1 cellular context compared by ENCODE assay signal in the genomic region with DNA sequence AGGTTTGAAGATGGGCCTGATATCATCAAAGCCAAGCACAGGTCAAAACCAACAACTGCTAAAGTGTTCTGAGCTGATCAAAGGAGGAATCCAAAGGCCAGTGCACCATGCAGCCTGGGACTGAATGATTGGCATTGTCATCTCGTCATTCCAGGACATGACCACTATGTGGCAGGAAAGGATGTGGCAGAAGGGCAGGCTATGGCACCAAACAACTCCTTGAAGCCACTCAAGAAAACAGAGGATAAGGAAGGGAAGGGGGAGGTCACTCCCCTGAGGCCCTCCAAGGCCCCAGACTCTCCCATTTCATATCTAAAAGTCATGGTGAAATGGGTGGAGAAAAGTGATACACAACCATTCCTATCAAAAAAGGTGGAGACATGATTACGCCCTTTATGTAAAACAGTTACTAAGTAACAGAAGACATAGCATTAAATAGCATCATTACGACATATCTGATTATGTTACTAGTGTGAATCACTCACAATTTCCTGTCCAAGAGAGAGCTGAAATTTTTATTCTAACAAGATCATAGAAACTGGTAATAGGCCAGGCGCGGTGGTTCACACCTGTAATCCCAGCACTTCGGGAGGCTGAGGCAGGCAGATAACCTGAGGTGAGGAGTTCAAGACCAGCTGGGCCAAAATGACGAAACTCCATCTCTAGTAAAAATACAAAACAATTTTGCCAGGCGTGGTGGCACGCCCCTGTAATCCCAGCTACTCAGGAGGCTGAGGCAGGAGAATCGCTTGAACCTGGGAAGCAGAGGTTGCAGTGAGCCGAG.
TF ChIP-seq lines count a peak whose summit lies in the region.

No MANE protein-coding gene starts in this region.

TF ChIP-seq in SK-N-SH, 30 proteins besides CTCF, POLR2A, EP300 and RAD21 (continued from another document):
- TF ChIP-seq, protein P1, sequence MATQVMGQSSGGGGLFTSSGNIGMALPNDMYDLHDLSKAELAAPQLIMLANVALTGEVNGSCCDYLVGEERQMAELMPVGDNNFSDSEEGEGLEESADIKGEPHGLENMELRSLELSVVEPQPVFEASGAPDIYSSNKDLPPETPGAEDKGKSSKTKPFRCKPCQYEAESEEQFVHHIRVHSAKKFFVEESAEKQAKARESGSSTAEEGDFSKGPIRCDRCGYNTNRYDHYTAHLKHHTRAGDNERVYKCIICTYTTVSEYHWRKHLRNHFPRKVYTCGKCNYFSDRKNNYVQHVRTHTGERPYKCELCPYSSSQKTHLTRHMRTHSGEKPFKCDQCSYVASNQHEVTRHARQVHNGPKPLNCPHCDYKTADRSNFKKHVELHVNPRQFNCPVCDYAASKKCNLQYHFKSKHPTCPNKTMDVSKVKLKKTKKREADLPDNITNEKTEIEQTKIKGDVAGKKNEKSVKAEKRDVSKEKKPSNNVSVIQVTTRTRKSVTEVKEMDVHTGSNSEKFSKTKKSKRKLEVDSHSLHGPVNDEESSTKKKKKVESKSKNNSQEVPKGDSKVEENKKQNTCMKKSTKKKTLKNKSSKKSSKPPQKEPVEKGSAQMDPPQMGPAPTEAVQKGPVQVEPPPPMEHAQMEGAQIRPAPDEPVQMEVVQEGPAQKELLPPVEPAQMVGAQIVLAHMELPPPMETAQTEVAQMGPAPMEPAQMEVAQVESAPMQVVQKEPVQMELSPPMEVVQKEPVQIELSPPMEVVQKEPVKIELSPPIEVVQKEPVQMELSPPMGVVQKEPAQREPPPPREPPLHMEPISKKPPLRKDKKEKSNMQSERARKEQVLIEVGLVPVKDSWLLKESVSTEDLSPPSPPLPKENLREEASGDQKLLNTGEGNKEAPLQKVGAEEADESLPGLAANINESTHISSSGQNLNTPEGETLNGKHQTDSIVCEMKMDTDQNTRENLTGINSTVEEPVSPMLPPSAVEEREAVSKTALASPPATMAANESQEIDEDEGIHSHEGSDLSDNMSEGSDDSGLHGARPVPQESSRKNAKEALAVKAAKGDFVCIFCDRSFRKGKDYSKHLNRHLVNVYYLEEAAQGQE (IDR thresholded peaks at IDR 0.05; ENCODE audit: low read depth, low read length) = no peak
- TF ChIP-seq GATA2 (CRISPR knock-in tag; IDR thresholded peaks at IDR 0.05) (no peak), TCF12 (IDR thresholded peaks at IDR 0.05) (0 out of 2 replicates have a peak, but pooled peaks have one; percentile 23), JUND (IDR thresholded peaks at IDR 0.05) (peak; percentile 44; the same call in 1 of the 2 replicates), MEF2A (IDR thresholded peaks at IDR 0.05; ENCODE audit: borderline replicate concordance, low read depth) (no peak), EZH2phosphoT487 (IDR thresholded peaks at IDR 0.05; ENCODE audit: borderline replicate concordance, low read depth) (no peak), FOXJ3 (CRISPR knock-in tag; IDR thresholded peaks at IDR 0.05) (no peak), NRF1 (IDR thresholded peaks at IDR 0.05; ENCODE audit: low read depth, low read length) (no peak), RCOR1 (IDR thresholded peaks at IDR 0.05; ENCODE audit: low read length) (no peak), SIN3A (IDR thresholded peaks at IDR 0.05; ENCODE audit: borderline replicate concordance, low read depth, low read length) (no peak), ELF1 (IDR thresholded peaks at IDR 0.05) (no peak), TAF1 (IDR thresholded peaks at IDR 0.05; ENCODE audit: borderline replicate concordance, low read depth, low read length) (no peak), GABPA (IDR thresholded peaks at IDR 0.05; ENCODE audit: low read depth) (no peak), FOXM1 (IDR thresholded peaks at IDR 0.05; ENCODE audit: low read depth) (no peak), TEAD4 (IDR thresholded peaks at IDR 0.05; ENCODE audit: borderline replicate concordance, insufficient read depth) (no peak), YY1 (IDR thresholded peaks at IDR 0.05; ENCODE audit: low read depth) (no peak), CHD2 (IDR thresholded peaks at IDR 0.05; ENCODE audit: low read length, partially characterized antibody) (no peak)
- TF ChIP-seq, protein P2, sequence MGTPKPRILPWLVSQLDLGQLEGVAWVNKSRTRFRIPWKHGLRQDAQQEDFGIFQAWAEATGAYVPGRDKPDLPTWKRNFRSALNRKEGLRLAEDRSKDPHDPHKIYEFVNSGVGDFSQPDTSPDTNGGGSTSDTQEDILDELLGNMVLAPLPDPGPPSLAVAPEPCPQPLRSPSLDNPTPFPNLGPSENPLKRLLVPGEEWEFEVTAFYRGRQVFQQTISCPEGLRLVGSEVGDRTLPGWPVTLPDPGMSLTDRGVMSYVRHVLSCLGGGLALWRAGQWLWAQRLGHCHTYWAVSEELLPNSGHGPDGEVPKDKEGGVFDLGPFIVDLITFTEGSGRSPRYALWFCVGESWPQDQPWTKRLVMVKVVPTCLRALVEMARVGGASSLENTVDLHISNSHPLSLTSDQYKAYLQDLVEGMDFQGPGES (IDR thresholded peaks at IDR 0.05; ENCODE audit: low read depth, low read length) = no peak
- TF ChIP-seq, protein P3, sequence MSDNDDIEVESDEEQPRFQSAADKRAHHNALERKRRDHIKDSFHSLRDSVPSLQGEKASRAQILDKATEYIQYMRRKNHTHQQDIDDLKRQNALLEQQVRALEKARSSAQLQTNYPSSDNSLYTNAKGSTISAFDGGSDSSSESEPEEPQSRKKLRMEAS (IDR thresholded peaks at IDR 0.05; ENCODE audit: low read depth) = no peak
- TF ChIP-seq, protein P4, sequence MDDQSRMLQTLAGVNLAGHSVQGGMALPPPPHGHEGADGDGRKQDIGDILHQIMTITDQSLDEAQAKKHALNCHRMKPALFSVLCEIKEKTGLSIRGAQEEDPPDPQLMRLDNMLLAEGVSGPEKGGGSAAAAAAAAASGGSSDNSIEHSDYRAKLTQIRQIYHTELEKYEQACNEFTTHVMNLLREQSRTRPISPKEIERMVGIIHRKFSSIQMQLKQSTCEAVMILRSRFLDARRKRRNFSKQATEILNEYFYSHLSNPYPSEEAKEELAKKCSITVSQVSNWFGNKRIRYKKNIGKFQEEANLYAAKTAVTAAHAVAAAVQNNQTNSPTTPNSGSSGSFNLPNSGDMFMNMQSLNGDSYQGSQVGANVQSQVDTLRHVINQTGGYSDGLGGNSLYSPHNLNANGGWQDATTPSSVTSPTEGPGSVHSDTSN (IDR thresholded peaks at IDR 0.05) = peak; percentile 39; the same call in 1 of the 2 replicates
- TF ChIP-seq, protein P5, sequence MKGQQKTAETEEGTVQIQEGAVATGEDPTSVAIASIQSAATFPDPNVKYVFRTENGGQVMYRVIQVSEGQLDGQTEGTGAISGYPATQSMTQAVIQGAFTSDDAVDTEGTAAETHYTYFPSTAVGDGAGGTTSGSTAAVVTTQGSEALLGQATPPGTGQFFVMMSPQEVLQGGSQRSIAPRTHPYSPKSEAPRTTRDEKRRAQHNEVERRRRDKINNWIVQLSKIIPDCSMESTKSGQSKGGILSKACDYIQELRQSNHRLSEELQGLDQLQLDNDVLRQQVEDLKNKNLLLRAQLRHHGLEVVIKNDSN (IDR thresholded peaks at IDR 0.05; ENCODE audit: borderline replicate concordance, low read depth) = no peak
- TF ChIP-seq, protein P6, sequence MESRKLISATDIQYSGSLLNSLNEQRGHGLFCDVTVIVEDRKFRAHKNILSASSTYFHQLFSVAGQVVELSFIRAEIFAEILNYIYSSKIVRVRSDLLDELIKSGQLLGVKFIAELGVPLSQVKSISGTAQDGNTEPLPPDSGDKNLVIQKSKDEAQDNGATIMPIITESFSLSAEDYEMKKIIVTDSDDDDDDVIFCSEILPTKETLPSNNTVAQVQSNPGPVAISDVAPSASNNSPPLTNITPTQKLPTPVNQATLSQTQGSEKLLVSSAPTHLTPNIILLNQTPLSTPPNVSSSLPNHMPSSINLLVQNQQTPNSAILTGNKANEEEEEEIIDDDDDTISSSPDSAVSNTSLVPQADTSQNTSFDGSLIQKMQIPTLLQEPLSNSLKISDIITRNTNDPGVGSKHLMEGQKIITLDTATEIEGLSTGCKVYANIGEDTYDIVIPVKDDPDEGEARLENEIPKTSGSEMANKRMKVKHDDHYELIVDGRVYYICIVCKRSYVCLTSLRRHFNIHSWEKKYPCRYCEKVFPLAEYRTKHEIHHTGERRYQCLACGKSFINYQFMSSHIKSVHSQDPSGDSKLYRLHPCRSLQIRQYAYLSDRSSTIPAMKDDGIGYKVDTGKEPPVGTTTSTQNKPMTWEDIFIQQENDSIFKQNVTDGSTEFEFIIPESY (IDR thresholded peaks at IDR 0.05; ENCODE audit: borderline replicate concordance, low read depth) = no peak
